ENCODE assay signal across 19 cellular contexts in the genomic region with DNA sequence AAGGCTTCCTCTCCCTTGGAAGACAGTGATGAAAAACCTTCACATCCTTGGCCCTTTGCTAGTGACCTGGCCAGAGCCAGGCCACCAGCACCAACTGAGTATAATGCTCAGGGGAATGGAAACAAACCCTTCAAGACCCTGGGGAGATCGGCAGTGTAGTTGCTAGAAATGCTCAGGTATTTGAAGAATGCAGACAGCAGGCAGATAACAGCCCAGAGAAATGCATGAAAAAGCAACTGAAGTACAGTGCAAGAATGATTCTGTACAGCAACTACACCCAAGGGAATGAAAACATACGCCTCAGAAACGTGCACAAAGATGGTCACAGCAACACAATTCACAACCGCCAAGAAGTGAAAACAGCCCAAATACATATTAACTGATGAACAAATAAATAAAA. TPM values are rescaled to one million over a fixed set of nuclear protein-coding genes. Genes with fewer than 3 reads are reported as not detected.
A peak's percentile ranks its signal among the peaks of the same experiment; 100 is the strongest.
DNase-seq lines count a peak whose midpoint lies in the region; ATAC-seq, FAIRE-seq and TF ChIP-seq lines count a peak whose summit lies in the region.
"Had no signal": no experiment of that assay in that cellular context is flagged by ENCODE, and none has a peak within 500 bp of the region (broad histone marks: within the 10 kb centered on the region; RNA-seq: fewer than 3 reads in every experiment).

No MANE protein-coding gene starts in this region.

- no peak overlapping the region for H2AFZ ChIP-seq in H1 (ENCODE audit: low read length)

- H3K36me3 Mint-ChIP-seq in Caco-2 (ENCODE audit: insufficient read depth, unreplicated experiment) = peaks cover 10% of the 10 kb centered on the region

- H3K4me2 ChIP-seq in H1 (ENCODE audit: insufficient read depth in 1 of 2, low read depth in 2 of 2, low read length in 2 of 2) = no peak overlapping the region

- no peaks in the 10 kb centered on the region for H3K9me3 Mint-ChIP-seq in Caco-2 (ENCODE audit: unreplicated experiment)

- H3K27me3 ChIP-seq in Caco-2 (replicated peaks; ENCODE audit: control insufficient read depth, insufficient read depth, low read length) = no peaks in the 10 kb centered on the region
- no peaks in the 10 kb centered on the region for H3K27me3 ChIP-seq in H1 (replicated peaks in 1 of 4; ENCODE audit: control insufficient read depth in 3 of 4, extremely low read depth in 1 of 4, insufficient read depth in 3 of 4, low read length in 3 of 4)
- H3K27me3 ChIP-seq: ascending aorta, esophagus squamous epithelium had no signal

- H2BK20ac ChIP-seq in H1 (ENCODE audit: low read length) = no peak overlapping the region

- H3K14ac ChIP-seq in H1 (ENCODE audit: insufficient read length) = no peak overlapping the region

- no peak overlapping the region for H2BK12ac ChIP-seq in H1 (ENCODE audit: low read depth, low read length)

- H2BK5ac ChIP-seq in H1 (ENCODE audit: low read depth, low read length) = no peak overlapping the region

- H4K8ac ChIP-seq in H1 (ENCODE audit: extremely low read depth, insufficient read depth, low read length) = no peak overlapping the region

- FAIRE-seq in H1 (lab: Jason Lieb, UNC) = no peak

- H3K79me1 ChIP-seq in H1 (ENCODE audit: low read depth, low read length) = no peaks in the 10 kb centered on the region; the same call in 1 of the 2 replicates

- peak overlapping the region; percentile 26 for H3K4me3 Mint-ChIP-seq in Caco-2 (ENCODE audit: unreplicated experiment)
- H3K4me3 Mint-ChIP-seq: activated CD4-positive, alpha-beta T cell treated with anti-CD3 and anti-CD28 coated beads for 36 hours had no signal

- 70% methylated on average over 4 of the region's 4 CpGs; no CpG with 5 or more reads in 1 of the 2 experiments for WGBS in H1 (ENCODE audit: extremely low coverage in 1 of 2, insufficient coverage in 1 of 2, insufficient read length in 1 of 2, insufficient replicate concordance in 2 of 2, low coverage in 1 of 2, low lambda C conversion rate in 2 of 2, missing lambda C conversion rate in 1 of 2), 2 experiments
- 0% methylated on average over 1 of the region's 4 CpGs for WGBS in mesodermal cell (ENCODE audit: insufficient coverage in 2 of 2), 2 experiments

- H3K4me1 ChIP-seq in Caco-2 (peaks cover 35% of the 10 kb centered on the region), H1 (replicated peaks in 1 of 4; ENCODE audit: control insufficient read depth in 3 of 4, insufficient read depth in 4 of 4, low read length in 3 of 4) (no peaks in the 10 kb centered on the region; a peak in 1 of 7 replicates), mesodermal cell (ENCODE audit: control insufficient read depth, insufficient read depth, low read length, poor library complexity, severe bottlenecking) (peaks cover 17% of the 10 kb centered on the region)
- H3K4me1 ChIP-seq: ascending aorta, esophagus squamous epithelium had no signal

- H3K9me3 ChIP-seq in Caco-2 (no peaks in the 10 kb centered on the region), H1 (ENCODE audit: insufficient read depth in 2 of 2, low read depth in 1 of 2, low read length in 1 of 2) (no peaks in the 10 kb centered on the region), mesodermal cell (ENCODE audit: control insufficient read depth, low read length) (no peaks in the 10 kb centered on the region)
- H3K9me3 ChIP-seq: ascending aorta, esophagus squamous epithelium had no signal

- H3K56ac ChIP-seq in H1 (replicated peaks; ENCODE audit: insufficient read length, low read depth, low read length) = no peak overlapping the region

- H3K27ac ChIP-seq in H1 (ENCODE audit: low read depth, low read length) (no peak overlapping the region), mesodermal cell (ENCODE audit: low read depth, low read length, severe bottlenecking) (peak overlapping the region; percentile 11)
- H3K27ac ChIP-seq: ascending aorta, C4-2B, esophagus squamous epithelium, HL-60 had no signal

- H3K9ac ChIP-seq in H1 (replicated peaks in 1 of 4; ENCODE audit: extremely low read depth in 1 of 4, low read depth in 3 of 4, low read length in 3 of 4) = no peak overlapping the region

- peak; percentile 52 to 56 for DNase-seq in Caco-2
- peak; percentile 71 for DNase-seq in M059J (ENCODE audit: low read depth)
- DNase-seq in H1 (ENCODE audit: low read depth in 1 of 2, low spot score in 2 of 2) = no peak
- DNase-seq in GF-D8 (lab: John Stamatoyannopoulos, UW) = no peak
- DNase-seq in NCI-H2171 treated with DMSO at 0.1 percent for 48 hours (lab: John Stamatoyannopoulos, UW) = no peak
- no peak for DNase-seq in NCI-H526 treated with DMSO at 0.1 percent for 48 hours (lab: John Stamatoyannopoulos, UW)
- DNase-seq: activated CD4-positive, alpha-beta T cell treated with anti-CD3 and anti-CD28 coated beads for 36 hours; activated gamma-delta T cell; esophagus squamous epithelium; left colon; NCI-H1436; NCI-H345; stimulated activated CD4-positive, alpha-beta T cell treated with anti-CD3 and anti-CD28 coated beads, Interleukin-4, amount 100 ng/mL, for 4 hours had no signal

- no peaks in the 10 kb centered on the region for H3K23me2 ChIP-seq in H1 (ENCODE audit: low read depth, low read length)

- no peaks in the 10 kb centered on the region for H3K27me3 Mint-ChIP-seq in Caco-2 (ENCODE audit: insufficient read depth, unreplicated experiment)
- H3K27me3 Mint-ChIP-seq: activated CD4-positive, alpha-beta T cell treated with anti-CD3 and anti-CD28 coated beads for 36 hours had no signal

- H2AK5ac ChIP-seq in H1 (ENCODE audit: low read depth, low read length) = no peak overlapping the region

- H3K27ac Mint-ChIP-seq in Caco-2 (ENCODE audit: unreplicated experiment) = peak overlapping the region; percentile 74
- H3K27ac Mint-ChIP-seq: activated CD4-positive, alpha-beta T cell treated with anti-CD3 and anti-CD28 coated beads for 36 hours had no signal

- peaks cover 26% of the 10 kb centered on the region for H3K4me1 Mint-ChIP-seq in Caco-2 (ENCODE audit: low read depth, unreplicated experiment)
- H3K4me1 Mint-ChIP-seq: activated CD4-positive, alpha-beta T cell treated with anti-CD3 and anti-CD28 coated beads for 36 hours had no signal

- TF ChIP-seq EP300 in H1 (IDR thresholded peaks at IDR 0.05; ENCODE audit: borderline replicate concordance in 1 of 2, low read depth in 2 of 2, low read length in 2 of 2) = no peak

- intact Hi-C loops in Caco-2 (cut with micrococcal nuclease; ENCODE audit: unreplicated experiment) = loop anchor here (5.0 kb wide), 1 partner anchor 44 kb away; no protein-coding TSS in a partner anchor

- no peak overlapping the region for H3K23ac ChIP-seq in H1 (ENCODE audit: insufficient read length)

- no peak overlapping the region for H2BK15ac ChIP-seq in H1 (ENCODE audit: low read length)

- no peak for TF ChIP-seq POLR2A in H1 (IDR thresholded peaks at IDR 0.05; ENCODE audit: control extremely low read depth in 1 of 2, low read depth in 2 of 2, low read length in 2 of 2)

- TF ChIP-seq RAD21 in H1 (IDR thresholded peaks at IDR 0.05 in 1 of 2, conservative IDR thresholded peaks at IDR 0.05 in 1 of 2; ENCODE audit: low read depth in 2 of 2, low read length in 2 of 2) = no peak

- H2BK120ac ChIP-seq in H1 (replicated peaks; ENCODE audit: low read depth, low read length) = no peak overlapping the region

- peaks cover 2 to 10% of the 10 kb centered on the region in 2 experiments for H4K20me1 ChIP-seq in H1 (replicated peaks in 1 of 2; ENCODE audit: control insufficient read depth in 1 of 2, insufficient read depth in 2 of 2, low read length in 2 of 2)

- no peak overlapping the region for H4K5ac ChIP-seq in H1 (ENCODE audit: insufficient read length, low read depth, low read length)

- no peak overlapping the region for H3K18ac ChIP-seq in H1 (ENCODE audit: extremely low read depth, low read length)

- no peak for ATAC-seq in GM21619 (IDR thresholded peaks at IDR 0.05; ENCODE audit: unreplicated experiment)
- ATAC-seq: activated CD4-positive, alpha-beta T cell treated with anti-CD3 and anti-CD28 coated beads for 36 hours; left colon; Right ventricle myocardium inferior had no signal

- no peak overlapping the region for H3K4ac ChIP-seq in H1 (replicated peaks; ENCODE audit: insufficient read length, low read depth, low read length)

- BruUV-seq in Caco-2 (replicated peaks; lab: Mats Ljungman, UMichigan) = no TSS peak

- no peak for TF ChIP-seq CTCF in Caco-2 (IDR thresholded peaks at IDR 0.05; ENCODE audit: insufficient read depth in 1 of 2, low read depth in 1 of 2, low read length in 1 of 2, severe bottlenecking in 1 of 2, unreplicated experiment in 1 of 2)
- no peak for TF ChIP-seq CTCF in H1 (IDR thresholded peaks at IDR 0.05; ENCODE audit: control extremely low read depth in 1 of 3, insufficient read depth in 1 of 3, low read depth in 1 of 3, low read length in 3 of 3)

- no peak overlapping the region for H3K4me3 ChIP-seq in Caco-2 (ENCODE audit: low read depth, low read length)
- no peak overlapping the region for H3K4me3 ChIP-seq in H1 (ENCODE audit: extremely low read depth in 1 of 4, insufficient read depth in 2 of 4, low read depth in 3 of 4, low read length in 4 of 4)
- no peak overlapping the region for H3K4me3 ChIP-seq in mesodermal cell (ENCODE audit: extremely low read depth, insufficient read depth, low read length, poor library complexity, severe bottlenecking)
- H3K4me3 ChIP-seq: ascending aorta, esophagus squamous epithelium had no signal

- POLR2A ChIA-PET in Caco-2 (lab: Charles Lee) (no interaction called here), H1 (lab: Charles Lee; ENCODE audit: partially characterized antibody) (no interaction called here)

- H3K36me3 ChIP-seq in Caco-2 (ENCODE audit: control insufficient read depth, insufficient read depth, low read length) = no peaks in the 10 kb centered on the region
- no peaks in the 10 kb centered on the region for H3K36me3 ChIP-seq in H1 (ENCODE audit: control insufficient read depth in 2 of 4, insufficient read depth in 4 of 4, low read length in 3 of 4)
- no peaks in the 10 kb centered on the region for H3K36me3 ChIP-seq in mesodermal cell (ENCODE audit: control insufficient read depth, insufficient read depth, low read length)
- H3K36me3 ChIP-seq: ascending aorta, esophagus squamous epithelium had no signal

- H4K91ac ChIP-seq in H1 (replicated peaks; ENCODE audit: insufficient read length, low read length) = no peak overlapping the region

- no peaks in the 10 kb centered on the region for H3K79me2 ChIP-seq in H1 (ENCODE audit: control insufficient read depth in 1 of 2, insufficient read depth in 2 of 2, low read length in 2 of 2)

- CTCF ChIA-PET in Caco-2 (lab: Charles Lee) (interaction anchor here (0.6 kb wide), 1 partner anchor 123 kb away, joined by 6 read pairs; no protein-coding TSS in a partner anchor), H1 (lab: Charles Lee; ENCODE audit: partially characterized antibody) (interaction anchor here (0.6 to 1.5 kb wide), 7 partner anchors 8 to 94 kb away, joined by 3 to 5 read pairs (median 3); no protein-coding TSS in a partner anchor)

RNA-seq across cellular contexts. Expression of gene PPP1R3G, which starts 41.1 kb away (rescaled TPM):
- total RNA-seq in Caco-2 (2022) = 0.14 and 0.18 TPM in 2 replicates
- 1.3 and 3.0 TPM in 2 replicates for total RNA-seq in M059J (2014; rRNA removed; shearing (Covaris generic))
- 0.09 TPM in 1 of 2 replicates, not detected in the other for total RNA-seq in H1 (2021; fragmentation: NEBNext Ultra II Directional; extraction: Animal tissue kit (Norgen Biotek cat#: 25700))
- polyA plus RNA-seq in H1 (2011; rRNA removed) = 0.03 and 0.06 TPM in 2 replicates
- polyA plus RNA-seq in H1 (2011; cell fraction: cytosol; rRNA removed) = 0.06 TPM
- 0.06 TPM for polyA plus RNA-seq in H1 (2011; cell fraction: nucleus; rRNA removed)
- 0.09 to 0.19 TPM (median 0.12 TPM) in 4 replicates for polyA plus RNA-seq in H1 (2012, experiment 1 of 2)
- 0.04 TPM for polyA plus RNA-seq in H1 (2012, experiment 2 of 2)
- polyA plus RNA-seq in H1 (2013, experiment 1 of 2) = 0.04 TPM
- polyA plus RNA-seq in H1 (2013, experiment 2 of 2) = 0.06 TPM
- polyA minus RNA-seq in H1 (2011; rRNA and poly(A)+ RNA removed) = 0.07 TPM in 1 of 2 replicates, not detected in the other
- not detected for polyA minus RNA-seq in H1 (2011; cell fraction: cytosol; rRNA and poly(A)+ RNA removed)
- not detected for polyA minus RNA-seq in H1 (2011; cell fraction: nucleus; rRNA and poly(A)+ RNA removed)
- 0.11 TPM for polyA plus RNA-seq in mesodermal cell (2013, experiment 1 of 2)
- 0.25 TPM for polyA plus RNA-seq in mesodermal cell (2013, experiment 2 of 2)

Comparison
In these comparisons a context has a peak if more than half of its experiments do, and no peak if none do; other contexts are left out.
1. DNase-seq: peak in Caco-2 (2 of 2) and M059J (single experiment); none in H1 (0 of 2), GF-D8 (single experiment), NCI-H2171 treated with DMSO at 0.1 percent for 48 hours (single experiment) and NCI-H526 treated with DMSO at 0.1 percent for 48 hours (single experiment).